Comparison of ENCODE assay signal across 8 cellular contexts in genomic region chr14:77037886-77038511, GRCh38. TPM values are rescaled to one million over a fixed set of nuclear protein-coding genes. Genes with fewer than 3 reads are reported as not detected.
DNase-seq lines count a peak whose midpoint lies in the region; ATAC-seq and TF ChIP-seq lines count a peak whose summit lies in the region.

No MANE protein-coding gene starts in this region.

- H3K79me2 ChIP-seq in mammary epithelial cell (ENCODE audit: insufficient read depth, low read length), result no peaks in the 10 kb centered on the region

- H3K4me2 ChIP-seq in mammary epithelial cell (ENCODE audit: insufficient read depth, low read depth, low read length), result peak overlapping the region; percentile 3

- no peaks in the 10 kb centered on the region for H4K20me1 ChIP-seq in mammary epithelial cell (ENCODE audit: insufficient read depth, low read length)

- no peaks in the 10 kb centered on the region for H3K9me3 Mint-ChIP-seq in T-helper 2 cell treated with Interferon-gamma antibody and Interleukin-4, amounts not matched to agents 5 μg/mL and 100 μg/mL, for 36 hours
- H3K9me3 Mint-ChIP-seq in natural killer cell treated with Interleukin-12 subunit alpha and Interleukin-12 subunit beta and Interleukin-15 and Interleukin-18, amount 100 ng/mL, for 72 hours, result no peaks in the 10 kb centered on the region

- no TSS peak for BruUV-seq in mammary epithelial cell (replicated peaks; lab: Mats Ljungman, UMichigan)

- H3K9me3 ChIP-seq in ES-I3 (ENCODE audit: control insufficient read depth, insufficient read depth, low read length), result no peaks in the 10 kb centered on the region
- H3K9me3 ChIP-seq in mammary epithelial cell (replicated peaks; ENCODE audit: insufficient read depth, low read length), result no peaks in the 10 kb centered on the region
- H3K9me3 ChIP-seq in uterus, result no peaks in the 10 kb centered on the region

- H3K4me3 ChIP-seq in mammary epithelial cell (replicated peaks in 1 of 3; ENCODE audit: insufficient read depth in 1 of 3, low read depth in 2 of 3, low read length in 3 of 3), result no peak overlapping the region
- no peak overlapping the region for H3K4me3 ChIP-seq in uterus

- H3K27me3 Mint-ChIP-seq in T-helper 2 cell treated with Interferon-gamma antibody and Interleukin-4, amounts not matched to agents 5 μg/mL and 100 μg/mL, for 36 hours (ENCODE audit: low read depth), result no peaks in the 10 kb centered on the region
- H3K27me3 Mint-ChIP-seq in natural killer cell treated with Interleukin-12 subunit alpha and Interleukin-12 subunit beta and Interleukin-15 and Interleukin-18, amount 100 ng/mL, for 72 hours, result no peaks in the 10 kb centered on the region

- H3K27me3 ChIP-seq in mammary epithelial cell (ENCODE audit: insufficient read depth, low read length) (no peaks in the 10 kb centered on the region), uterus (no peaks in the 10 kb centered on the region)

- peak overlapping the region; percentile 72 for H2AFZ ChIP-seq in mammary epithelial cell (ENCODE audit: low read depth, low read length)

- no peaks in the 10 kb centered on the region for H3K36me3 Mint-ChIP-seq in T-helper 2 cell treated with Interferon-gamma antibody and Interleukin-4, amounts not matched to agents 5 μg/mL and 100 μg/mL, for 36 hours (ENCODE audit: low read depth)
- H3K36me3 Mint-ChIP-seq in natural killer cell treated with Interleukin-12 subunit alpha and Interleukin-12 subunit beta and Interleukin-15 and Interleukin-18, amount 100 ng/mL, for 72 hours, result no peaks in the 10 kb centered on the region

- peak; percentile 60 for DNase-seq in T-helper 2 cell treated with Interferon-gamma antibody and Interleukin-4, amounts not matched to agents 5 μg/mL and 100 μg/mL, for 36 hours (ENCODE audit: low spot score)
- DNase-seq in mammary epithelial cell (no peak), uterus (peak; percentile 52 to 68)
- no peak for DNase-seq in natural killer cell treated with Interleukin-12 subunit alpha and Interleukin-12 subunit beta and Interleukin-15 and Interleukin-18, amount 100 ng/mL, for 72 hours (ENCODE audit: low spot score)

- TF ChIP-seq CTCF in mammary epithelial cell (conservative IDR thresholded peaks at IDR 0.05 in 1 of 2, IDR thresholded peaks at IDR 0.05 in 1 of 2; ENCODE audit: extremely low read depth in 1 of 2, insufficient read depth in 1 of 2, low read depth in 1 of 2, low read length in 2 of 2) (no peak), uterus (IDR thresholded peaks at IDR 0.05) (no peak)

- dilution Hi-C loops in mammary epithelial cell (cut with HindIII; ENCODE audit: low sequenced_read_pairs), result no loop called here

- H3K27ac ChIP-seq in mammary epithelial cell (ENCODE audit: insufficient read depth, low read depth, low read length) (no peak overlapping the region), uterus (peak overlapping the region; percentile 94 to 100)

- in situ Hi-C loops in mammary epithelial cell (cut with MboI; ENCODE audit: low sequenced_read_pairs in 2 of 2), result no loop called here

- CTCF ChIA-PET in mammary epithelial cell (lab: Charles Lee; ENCODE audit: low non-redundant PET), result no interaction called here

- intact Hi-C loops in mammary epithelial cell (cut with micrococcal nuclease) (no loop called here), uterus (cut with DNase I; ENCODE audit: low total_unique reads) (no loop called here)

- WGBS in mammary epithelial cell (ENCODE audit: low coverage, missing lambda C conversion rate), result 13% methylated on average over 7 of the region's 21 CpGs

- H3K36me3 ChIP-seq in ES-I3 (ENCODE audit: insufficient read depth, low read length), result no peaks in the 10 kb centered on the region
- H3K36me3 ChIP-seq in mammary epithelial cell (ENCODE audit: insufficient read depth, low read length), result no peaks in the 10 kb centered on the region
- H3K36me3 ChIP-seq in uterus, result no peaks in the 10 kb centered on the region

- TF ChIP-seq POLR2A in uterus (IDR thresholded peaks at IDR 0.05), result no peak

- H3K27ac Mint-ChIP-seq in T-helper 2 cell treated with Interferon-gamma antibody and Interleukin-4, amounts not matched to agents 5 μg/mL and 100 μg/mL, for 36 hours, result peak overlapping the region; percentile 92
- H3K27ac Mint-ChIP-seq in natural killer cell treated with Interleukin-12 subunit alpha and Interleukin-12 subunit beta and Interleukin-15 and Interleukin-18, amount 100 ng/mL, for 72 hours, result peak overlapping the region; percentile 95 to 98

- no peak for ATAC-seq in natural killer cell treated with Interleukin-12 subunit alpha and Interleukin-12 subunit beta and Interleukin-15 and Interleukin-18, amount 100 ng/mL, for 72 hours
- ATAC-seq in esophagus mucosa (no peak), HG03460 (IDR thresholded peaks at IDR 0.05; ENCODE audit: unreplicated experiment) (no peak), HG03378 (IDR thresholded peaks at IDR 0.05; ENCODE audit: unreplicated experiment) (no peak)

- H3K9ac ChIP-seq in ES-I3 (ENCODE audit: low read depth, low read length), result peak overlapping the region; percentile 33; the same call in 1 of the 2 replicates
- H3K9ac ChIP-seq in mammary epithelial cell (ENCODE audit: insufficient read depth, low read length), result no peak overlapping the region

- peaks cover 60% of the 10 kb centered on the region for H3K4me1 ChIP-seq in ES-I3 (ENCODE audit: insufficient read depth, low read length)
- H3K4me1 ChIP-seq in mammary epithelial cell (ENCODE audit: insufficient read depth, low read length), result peaks cover 66% of the 10 kb centered on the region
- H3K4me1 ChIP-seq in uterus, result peaks cover 27 to 35% of the 10 kb centered on the region in 2 donors

- peak overlapping the region; percentile 78 for H3K4me3 Mint-ChIP-seq in T-helper 2 cell treated with Interferon-gamma antibody and Interleukin-4, amounts not matched to agents 5 μg/mL and 100 μg/mL, for 36 hours
- H3K4me3 Mint-ChIP-seq in natural killer cell treated with Interleukin-12 subunit alpha and Interleukin-12 subunit beta and Interleukin-15 and Interleukin-18, amount 100 ng/mL, for 72 hours, result peak overlapping the region; percentile 94

- peaks cover 72% of the 10 kb centered on the region for H3K4me1 Mint-ChIP-seq in T-helper 2 cell treated with Interferon-gamma antibody and Interleukin-4, amounts not matched to agents 5 μg/mL and 100 μg/mL, for 36 hours (ENCODE audit: low read depth)
- peaks cover 73 to 81% of the 10 kb centered on the region in 2 donors for H3K4me1 Mint-ChIP-seq in natural killer cell treated with Interleukin-12 subunit alpha and Interleukin-12 subunit beta and Interleukin-15 and Interleukin-18, amount 100 ng/mL, for 72 hours (ENCODE audit: low read depth in 2 of 2)

RNA-seq across cellular contexts. Expression of gene IRF2BPL, which starts 9.5 kb away (rescaled TPM):
- total RNA-seq in mammary epithelial cell, result 10 to 100 TPM; 41.3 to 49.4 TPM
- polyA plus RNA-seq in mammary epithelial cell, result 14.0 TPM
- polyA minus RNA-seq in mammary epithelial cell, result 13.7 TPM
- 10 to 100 TPM; 18.0 to 28.9 TPM for total RNA-seq in natural killer cell treated with Interleukin-12 subunit alpha and Interleukin-12 subunit beta and Interleukin-15 and Interleukin-18, amount 100 ng/mL, for 72 hours
- 10 to 100 TPM; 15.6 to 60.8 (median 36.6) TPM for total RNA-seq in uterus
- 14.2 TPM for total RNA-seq in esophagus mucosa

Comparison
In these comparisons a context has a peak if more than half of its experiments do, and no peak if none do; other contexts are left out.
1. DNase-seq: peak in T-helper 2 cell treated with Interferon-gamma antibody and Interleukin-4, amounts not matched to agents 5 μg/mL and 100 μg/mL, for 36 hours (single experiment) and uterus (2 of 2); none in mammary epithelial cell (single experiment) and natural killer cell treated with Interleukin-12 subunit alpha and Interleukin-12 subunit beta and Interleukin-15 and Interleukin-18, amount 100 ng/mL, for 72 hours (single experiment).